8 cellular contexts compared by ENCODE assay signal in genomic region chr6:130365166-130366010, GRCh38. TPM values are rescaled to one million over a fixed set of nuclear protein-coding genes. Genes with fewer than 3 reads are reported as not detected.
A peak's percentile ranks its signal among the peaks of the same experiment; 100 is the strongest.
DNase-seq lines count a peak whose midpoint lies in the region; ATAC-seq and TF ChIP-seq lines count a peak whose summit lies in the region.

No MANE protein-coding gene starts in this region.

- H3K9me3 ChIP-seq in SJSA1 (replicated peaks) = no peaks in the 10 kb centered on the region
- no peaks in the 10 kb centered on the region for H3K9me3 ChIP-seq in right cardiac atrium (ENCODE audit: control insufficient read depth, low read length)

- no peaks in the 10 kb centered on the region for H3K36me3 ChIP-seq in SJSA1

- 2% methylated on average over 74 of the region's 74 CpGs for WGBS in right cardiac atrium

- POLR2A ChIA-PET in activated naive CD8-positive, alpha-beta T cell treated with anti-CD3 and anti-CD28 coated beads, Interleukin-2, amount 10 ng/mL, durations not matched to agents 7 days and 5 days (lab: Charles Lee) = interaction anchor here (0.9 to 1.1 kb wide), 2 partner anchors 16 to 333 kb away, joined by 3 to 4 read pairs; no protein-coding TSS in a partner anchor

- H3K4me3 Mint-ChIP-seq in activated naive CD8-positive, alpha-beta T cell treated with anti-CD3 and anti-CD28 coated beads, Interleukin-2, amount 10 ng/mL, durations not matched to agents 7 days and 5 days = peak overlapping the region; percentile 75

- ATAC-seq in HG02885 (IDR thresholded peaks at IDR 0.05; ENCODE audit: poor library complexity, unreplicated experiment) (peak; percentile 70), right cardiac atrium (peak; percentile 68 to 74), GM18870 (IDR thresholded peaks at IDR 0.05; ENCODE audit: unreplicated experiment) (no peak)
- peak; percentile 58 for ATAC-seq in activated naive CD8-positive, alpha-beta T cell treated with anti-CD3 and anti-CD28 coated beads, Interleukin-2, amount 10 ng/mL, durations not matched to agents 7 days and 5 days (ENCODE audit: low read depth)

- H3K4me3 ChIP-seq in GM12875 (ENCODE audit: low read depth, low read length) (peak overlapping the region; percentile 75), SJSA1 (peak overlapping the region; percentile 58), right cardiac atrium (ENCODE audit: low read length) (peak overlapping the region; percentile 64)

- H3K9me3 Mint-ChIP-seq in activated naive CD8-positive, alpha-beta T cell treated with anti-CD3 and anti-CD28 coated beads, Interleukin-2, amount 10 ng/mL, durations not matched to agents 7 days and 5 days = peaks cover 4% of the 10 kb centered on the region

- H3K36me3 Mint-ChIP-seq in activated naive CD8-positive, alpha-beta T cell treated with anti-CD3 and anti-CD28 coated beads, Interleukin-2, amount 10 ng/mL, durations not matched to agents 7 days and 5 days = no peaks in the 10 kb centered on the region

- H3K4me1 ChIP-seq in SJSA1 (replicated peaks) (peaks cover 10% of the 10 kb centered on the region), right cardiac atrium (ENCODE audit: control insufficient read depth, insufficient read depth, low read length) (no peaks in the 10 kb centered on the region)

- TF ChIP-seq CTCF in GM12875 (IDR thresholded peaks at IDR 0.05; ENCODE audit: borderline replicate concordance, insufficient read depth, low read depth, low read length) = peak; percentile 87

- peaks cover 49% of the 10 kb centered on the region for H3K27me3 Mint-ChIP-seq in activated naive CD8-positive, alpha-beta T cell treated with anti-CD3 and anti-CD28 coated beads, Interleukin-2, amount 10 ng/mL, durations not matched to agents 7 days and 5 days

- H3K4me1 Mint-ChIP-seq in activated naive CD8-positive, alpha-beta T cell treated with anti-CD3 and anti-CD28 coated beads, Interleukin-2, amount 10 ng/mL, durations not matched to agents 7 days and 5 days = peaks cover 11% of the 10 kb centered on the region

- H3K27ac Mint-ChIP-seq in activated naive CD8-positive, alpha-beta T cell treated with anti-CD3 and anti-CD28 coated beads, Interleukin-2, amount 10 ng/mL, durations not matched to agents 7 days and 5 days = no peak overlapping the region

- intact Hi-C loops in right cardiac atrium (cut with DNase I) = no loop called here

- H3K27me3 ChIP-seq in SJSA1 (replicated peaks) (0 out of 2 replicates have a peak, but pooled peaks cover 9% of the 10 kb centered on the region), right cardiac atrium (ENCODE audit: control insufficient read depth, insufficient read depth) (no peaks in the 10 kb centered on the region)

- DNase-seq in SJSA1 (ENCODE audit: low read depth in 1 of 2, low spot score in 2 of 2) (peak; percentile 78), right cardiac atrium (peak; percentile 31 to 77 (median 74)), retina (peak; percentile 94), NCI-H2107 (lab: John Stamatoyannopoulos, UW) (no peak)
- DNase-seq in activated naive CD8-positive, alpha-beta T cell treated with anti-CD3 and anti-CD28 coated beads, Interleukin-2, amount 10 ng/mL, durations not matched to agents 7 days and 5 days = peak; percentile 70

- H3K27ac ChIP-seq in SJSA1 (no peak overlapping the region), right cardiac atrium (ENCODE audit: low read length) (no peak overlapping the region)

RNA-seq across cellular contexts. Expression of gene TMEM200A, which starts 0.4 kb away (rescaled TPM):
- total RNA-seq in SJSA1 (2014; rRNA removed; shearing (Covaris generic)) = 6.4 and 12.3 TPM in 2 replicates
- 1 to 10 TPM; 1.3 to 1.4 TPM for total RNA-seq in activated naive CD8-positive, alpha-beta T cell treated with anti-CD3 and anti-CD28 coated beads, Interleukin-2, amount 10 ng/mL, durations not matched to agents 7 days and 5 days
- total RNA-seq in right cardiac atrium = under 1 TPM; 0.14 to 0.45 (median 0.26) TPM
- 0.27 TPM for polyA plus RNA-seq in right cardiac atrium
